ENCODE assay signal across 8 cellular contexts in the genomic region with DNA sequence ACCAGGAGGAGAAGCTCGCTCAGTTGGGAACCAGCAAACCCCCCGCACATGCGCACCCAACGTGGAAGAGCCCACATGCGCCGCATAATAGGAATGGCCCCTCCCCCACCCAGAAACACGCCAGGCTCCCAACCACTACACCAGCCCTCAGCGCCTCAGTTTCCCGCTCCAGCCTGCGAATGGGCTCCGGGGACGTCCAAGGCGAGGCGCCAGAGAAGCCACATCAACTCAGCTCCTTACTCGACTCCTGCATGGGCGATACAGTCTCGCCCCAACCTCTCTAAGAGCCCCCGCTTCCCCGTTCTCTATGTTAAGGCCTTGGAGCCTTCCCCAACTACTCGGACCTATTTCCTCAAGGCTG. TPM values are rescaled to one million over a fixed set of nuclear protein-coding genes. Genes with fewer than 3 reads are reported as not detected.
DNase-seq lines count a peak whose midpoint lies in the region; ATAC-seq and TF ChIP-seq lines count a peak whose summit lies in the region.

No MANE protein-coding gene starts in this region.

- no peaks in the 10 kb centered on the region for H3K9me3 ChIP-seq in fibroblast of lung (ENCODE audit: control insufficient read depth, insufficient read depth, low read depth, low read length)

- no peaks in the 10 kb centered on the region for H3K27me3 ChIP-seq in fibroblast of lung (ENCODE audit: control insufficient read depth, insufficient read depth, low read length)

- peaks cover 30 to 51% of the 10 kb centered on the region in 2 donors for H3K36me3 Mint-ChIP-seq in activated T-cell treated with anti-CD3 and anti-CD28 coated beads, Interleukin-2, amount 50 U/mL, for 72 hours (ENCODE audit: insufficient read depth in 2 of 2)
- peaks cover 47% of the 10 kb centered on the region for H3K36me3 Mint-ChIP-seq in natural killer cell treated with Interleukin-12 subunit alpha and Interleukin-12 subunit beta and Interleukin-15 and Interleukin-18, amount 100 ng/mL, for 72 hours

- no peaks in the 10 kb centered on the region for H3K9me3 Mint-ChIP-seq in activated T-cell treated with anti-CD3 and anti-CD28 coated beads, Interleukin-2, amount 50 U/mL, for 72 hours
- no peaks in the 10 kb centered on the region for H3K9me3 Mint-ChIP-seq in natural killer cell treated with Interleukin-12 subunit alpha and Interleukin-12 subunit beta and Interleukin-15 and Interleukin-18, amount 100 ng/mL, for 72 hours

- H4K20me1 ChIP-seq in fibroblast of lung (ENCODE audit: control insufficient read depth, extremely low read depth, insufficient read depth, low read length): peaks cover 7% of the 10 kb centered on the region

- peak; percentile 70 for DNase-seq in HT1080 (ENCODE audit: low read depth)
- peak; percentile 75 for DNase-seq in OCI-M1 (lab: John Stamatoyannopoulos, UW)
- peak in 1 of 2 donors; percentile 63 for DNase-seq in activated T-cell treated with anti-CD3 and anti-CD28 coated beads, Interleukin-2, amount 50 U/mL, for 72 hours
- DNase-seq in fibroblast of lung (ENCODE audit: low read depth in 2 of 2): peak; percentile 70 to 81
- DNase-seq in natural killer cell treated with Interleukin-12 subunit alpha and Interleukin-12 subunit beta and Interleukin-15 and Interleukin-18, amount 100 ng/mL, for 72 hours (ENCODE audit: low spot score): peak; percentile 71
- DNase-seq in stromal cell of bone marrow (ENCODE audit: low read depth): peak; percentile 65

- H3K4me1 Mint-ChIP-seq in activated T-cell treated with anti-CD3 and anti-CD28 coated beads, Interleukin-2, amount 50 U/mL, for 72 hours (ENCODE audit: low read depth): peaks cover 66% of the 10 kb centered on the region
- peaks cover 43 to 60% of the 10 kb centered on the region in 2 donors for H3K4me1 Mint-ChIP-seq in natural killer cell treated with Interleukin-12 subunit alpha and Interleukin-12 subunit beta and Interleukin-15 and Interleukin-18, amount 100 ng/mL, for 72 hours (ENCODE audit: low read depth in 2 of 2)

- H3K79me2 ChIP-seq in fibroblast of lung (ENCODE audit: control insufficient read depth, insufficient read depth, low read length): peaks cover 55% of the 10 kb centered on the region

- peak overlapping the region; percentile 92 for H3K9ac ChIP-seq in fibroblast of lung (ENCODE audit: insufficient read depth, low read length)

- peak overlapping the region; percentile 99 for H3K4me3 Mint-ChIP-seq in activated T-cell treated with anti-CD3 and anti-CD28 coated beads, Interleukin-2, amount 50 U/mL, for 72 hours
- H3K4me3 Mint-ChIP-seq in natural killer cell treated with Interleukin-12 subunit alpha and Interleukin-12 subunit beta and Interleukin-15 and Interleukin-18, amount 100 ng/mL, for 72 hours: peak overlapping the region; percentile 100

- peak; percentile 7 to 12 for ATAC-seq in activated T-cell treated with anti-CD3 and anti-CD28 coated beads, Interleukin-2, amount 50 U/mL, for 72 hours (replicated peaks in 1 of 2)
- ATAC-seq in natural killer cell treated with Interleukin-12 subunit alpha and Interleukin-12 subunit beta and Interleukin-15 and Interleukin-18, amount 100 ng/mL, for 72 hours: peak; percentile 38 to 39
- no peak for ATAC-seq in HG02870 (IDR thresholded peaks at IDR 0.05; ENCODE audit: unreplicated experiment)

- peaks cover 14% of the 10 kb centered on the region for H3K4me1 ChIP-seq in fibroblast of lung (ENCODE audit: control insufficient read depth, extremely low read depth, insufficient read depth, low read length)

- peak overlapping the region; percentile 100 for H3K27ac Mint-ChIP-seq in activated T-cell treated with anti-CD3 and anti-CD28 coated beads, Interleukin-2, amount 50 U/mL, for 72 hours
- peak overlapping the region; percentile 100 for H3K27ac Mint-ChIP-seq in natural killer cell treated with Interleukin-12 subunit alpha and Interleukin-12 subunit beta and Interleukin-15 and Interleukin-18, amount 100 ng/mL, for 72 hours

- no peak overlapping the region for H2AFZ ChIP-seq in fibroblast of lung (ENCODE audit: low read length)

- H3K36me3 ChIP-seq in fibroblast of lung (ENCODE audit: control insufficient read depth, insufficient read depth, low read length): peaks cover 12% of the 10 kb centered on the region

- H3K4me3 ChIP-seq in GM12875 (ENCODE audit: low read depth, low read length): peak overlapping the region; percentile 87
- peak overlapping the region; percentile 83 to 99 (median 90) for H3K4me3 ChIP-seq in fibroblast of lung (replicated peaks in 1 of 4; ENCODE audit: control extremely low read depth in 1 of 4, insufficient read depth in 1 of 4, low read depth in 3 of 4, low read length in 4 of 4)

- H3K4me2 ChIP-seq in fibroblast of lung (ENCODE audit: extremely low read depth, insufficient read depth, low read length): peak overlapping the region; percentile 28

- TF ChIP-seq CTCF in GM12875 (IDR thresholded peaks at IDR 0.05; ENCODE audit: borderline replicate concordance, insufficient read depth, low read depth, low read length) (no peak), fibroblast of lung (conservative IDR thresholded peaks at IDR 0.05 in 1 of 2, IDR thresholded peaks at IDR 0.05 in 1 of 2; ENCODE audit: low read depth in 1 of 2, low read length in 2 of 2) (no peak)

- H3K27me3 Mint-ChIP-seq in activated T-cell treated with anti-CD3 and anti-CD28 coated beads, Interleukin-2, amount 50 U/mL, for 72 hours (ENCODE audit: low read depth): no peaks in the 10 kb centered on the region
- H3K27me3 Mint-ChIP-seq in natural killer cell treated with Interleukin-12 subunit alpha and Interleukin-12 subunit beta and Interleukin-15 and Interleukin-18, amount 100 ng/mL, for 72 hours: no peaks in the 10 kb centered on the region

- H3K27ac ChIP-seq in fibroblast of lung (ENCODE audit: insufficient read depth, low read length): peak overlapping the region; percentile 96

RNA-seq across cellular contexts. Expression of a gene that starts 0.5 kb away (rescaled TPM):
- total RNA-seq in HT1080 (2014; rRNA removed; shearing (Covaris generic)): 462 and 463 TPM in 2 replicates
- polyA plus RNA-seq in HT1080 (2015; cell fraction: cytosol; rRNA removed): 229 and 245 TPM in 2 replicates
- 477 and 479 TPM in 2 replicates for polyA plus RNA-seq in HT1080 (2015; cell fraction: nucleus; rRNA removed)
- total RNA-seq in activated T-cell treated with anti-CD3 and anti-CD28 coated beads, Interleukin-2, amount 50 U/mL, for 72 hours: 100 to 1,000 TPM; 233 to 281 TPM
- 242 and 307 TPM in 2 replicates for total RNA-seq in fibroblast of lung
- polyA plus RNA-seq in fibroblast of lung: 191 and 218 TPM in 2 replicates
- 194 and 232 TPM in 2 replicates for polyA plus RNA-seq in fibroblast of lung (2012)
- 161 and 172 TPM in 2 replicates for polyA minus RNA-seq in fibroblast of lung (ENCODE audit: low replicate concordance)
- total RNA-seq in natural killer cell treated with Interleukin-12 subunit alpha and Interleukin-12 subunit beta and Interleukin-15 and Interleukin-18, amount 100 ng/mL, for 72 hours: 100 to 1,000 TPM; 327 to 426 TPM

RNA-seq across cellular contexts. Expression of a gene that starts 18.5 kb away (rescaled TPM):
- 33.1 and 37.2 TPM in 2 replicates for total RNA-seq in HT1080 (2014; rRNA removed; shearing (Covaris generic))
- polyA plus RNA-seq in HT1080 (2015; cell fraction: cytosol; rRNA removed): 41.7 and 57.9 TPM in 2 replicates
- 51.0 and 62.7 TPM in 2 replicates for polyA plus RNA-seq in HT1080 (2015; cell fraction: nucleus; rRNA removed)
- total RNA-seq in activated T-cell treated with anti-CD3 and anti-CD28 coated beads, Interleukin-2, amount 50 U/mL, for 72 hours: 10 to 100 TPM; 42.6 to 44.6 TPM
- total RNA-seq in fibroblast of lung: 37.0 and 51.2 TPM in 2 replicates
- 43.9 and 44.3 TPM in 2 replicates for polyA plus RNA-seq in fibroblast of lung
- 38.7 and 41.8 TPM in 2 replicates for polyA plus RNA-seq in fibroblast of lung (2012)
- 49.9 and 57.0 TPM in 2 replicates for polyA minus RNA-seq in fibroblast of lung (ENCODE audit: low replicate concordance)
- total RNA-seq in natural killer cell treated with Interleukin-12 subunit alpha and Interleukin-12 subunit beta and Interleukin-15 and Interleukin-18, amount 100 ng/mL, for 72 hours: 10 to 100 TPM; 29.1 to 31.8 TPM

RNA-seq across cellular contexts. Expression of a gene that starts 51.3 kb away (rescaled TPM):
- 8.9 and 9.9 TPM in 2 replicates for total RNA-seq in HT1080 (2014; rRNA removed; shearing (Covaris generic))
- 19.1 and 19.5 TPM in 2 replicates for polyA plus RNA-seq in HT1080 (2015; cell fraction: cytosol; rRNA removed)
- 73.3 and 80.4 TPM in 2 replicates for polyA plus RNA-seq in HT1080 (2015; cell fraction: nucleus; rRNA removed)
- total RNA-seq in activated T-cell treated with anti-CD3 and anti-CD28 coated beads, Interleukin-2, amount 50 U/mL, for 72 hours: 1 to 10 TPM; 1.1 to 1.4 TPM
- 6.2 and 11.9 TPM in 2 replicates for total RNA-seq in fibroblast of lung
- polyA plus RNA-seq in fibroblast of lung: 25.6 and 34.9 TPM in 2 replicates
- polyA plus RNA-seq in fibroblast of lung (2012): 26.6 and 35.9 TPM in 2 replicates
- polyA minus RNA-seq in fibroblast of lung (ENCODE audit: low replicate concordance): 25.6 and 37.1 TPM in 2 replicates
- total RNA-seq in natural killer cell treated with Interleukin-12 subunit alpha and Interleukin-12 subunit beta and Interleukin-15 and Interleukin-18, amount 100 ng/mL, for 72 hours: under 1 TPM in 1 of 2 donors, not detected in 1; 0.19 TPM
